Comparison of ENCODE assay signal across 34 cellular contexts in the genomic region with DNA sequence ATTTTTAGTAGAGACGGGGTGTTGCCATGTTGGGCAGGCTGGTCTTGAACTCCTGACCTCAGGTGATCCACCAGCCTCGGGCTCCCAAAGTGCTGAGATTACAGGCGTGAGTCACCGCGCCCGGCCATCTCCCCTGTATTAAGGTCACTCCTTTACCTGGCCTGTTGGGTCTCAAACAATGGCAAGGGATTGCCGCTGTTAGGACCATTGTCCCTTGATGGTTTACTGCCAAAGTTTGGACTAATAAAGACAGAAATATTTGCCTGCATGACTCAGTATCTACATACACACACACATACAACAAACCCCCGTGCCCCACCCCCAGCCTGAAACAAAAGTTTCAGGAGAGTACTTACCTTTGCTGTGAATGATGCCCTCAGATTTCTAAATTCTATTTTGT.
"Had no signal": no experiment of that assay in that cellular context is flagged by ENCODE, and none has a peak within 500 bp of the region (broad histone marks: within the 10 kb centered on the region; RNA-seq: fewer than 3 reads in every experiment).

No MANE protein-coding gene starts in this region.

- ATAC-seq: activated CD8-positive, alpha-beta T cell treated with anti-CD3 and anti-CD28 coated beads, Interleukin-2, amount 10 ng/mL, durations not matched to agents 7 days and 5 days; body of pancreas; Panc1 had no signal

- H3K4me1 Mint-ChIP-seq: activated CD4-positive, alpha-beta T cell treated with anti-CD3 and anti-CD28 coated beads, Interleukin-2, amount 10 ng/mL, durations not matched to agents 24 days and 14 days; activated naive CD4-positive, alpha-beta T cell treated with anti-CD3 and anti-CD28 coated beads, Interleukin-2, amount 50 U/mL, for 24 hours; activated naive CD8-positive, alpha-beta T cell treated with anti-CD3 and anti-CD28 coated beads, Interleukin-2, amount 10 ng/mL, durations not matched to agents 7 days and 5 days had no signal

- H3K27ac ChIP-seq: adrenal gland, body of pancreas, breast epithelium, SJCRH30, SK-N-MC, WERI-Rb-1 had no signal

- H3K27me3 ChIP-seq: adrenal gland, body of pancreas, breast epithelium, MG63, SJCRH30 had no signal

- H3K9me3 ChIP-seq: adrenal gland, body of pancreas, breast epithelium had no signal

- H3K4me1 ChIP-seq: adrenal gland, body of pancreas, breast epithelium, SJCRH30 had no signal

- H3K9me3 Mint-ChIP-seq: activated CD4-positive, alpha-beta T cell treated with anti-CD3 and anti-CD28 coated beads, Interleukin-2, amount 10 ng/mL, durations not matched to agents 24 days and 14 days; activated naive CD4-positive, alpha-beta T cell treated with anti-CD3 and anti-CD28 coated beads, Interleukin-2, amount 50 U/mL, for 24 hours; activated naive CD8-positive, alpha-beta T cell treated with anti-CD3 and anti-CD28 coated beads, Interleukin-2, amount 10 ng/mL, durations not matched to agents 7 days and 5 days; activated T-helper 2 cell treated with anti-CD3 and anti-CD28 coated beads, Interferon-gamma antibody, Interleukin-2, Interleukin-4, amounts not matched to agents 10 μg/mL and 5 μg/mL and 100 μg/mL, durations not matched to agents 14 hours and 24 hours and 36 hours had no signal

- H3K36me3 ChIP-seq: adrenal gland, breast epithelium, SJCRH30, WERI-Rb-1 had no signal

- H3K4me3 ChIP-seq: adrenal gland, body of pancreas, SJCRH30, SK-N-MC had no signal

- DNase-seq: activated CD4-positive, alpha-beta T cell treated with anti-CD3 and anti-CD28 coated beads for 1 hour; activated CD4-positive, alpha-beta T cell treated with anti-CD3 and anti-CD28 coated beads, Interleukin-2, amount 10 ng/mL, durations not matched to agents 24 days and 14 days; activated CD4-positive, alpha-beta T cell treated with anti-CD3 and anti-CD28 coated beads, Interleukin-2, amount 50 U/mL, for 4 hours; activated CD4-positive, CD25-positive, alpha-beta regulatory T cell; activated CD8-positive, alpha-beta T cell treated with anti-CD3 and anti-CD28 coated beads, Interleukin-2, amount 10 ng/mL, durations not matched to agents 7 days and 5 days; activated gamma-delta T cell; activated naive CD4-positive, alpha-beta T cell treated with Interleukin-2 at 50 U/mL for 16 hours; activated naive CD8-positive, alpha-beta T cell treated with anti-CD3 and anti-CD28 coated beads, Interleukin-2, amount 10 ng/mL, durations not matched to agents 7 days and 5 days; activated T-cell treated with anti-CD3 and anti-CD28 coated beads, Interleukin-2, amount 50 U/mL, for 24 hours; adrenal gland; body of pancreas; caudate nucleus; cerebellar nuclear complex; MG63; NCI-H1048; NCI-H1105 treated with DMSO at 0.1 percent for 48 hours; NCI-H1436 treated with DMSO at 0.1 percent for 48 hours; NCI-H1694 treated with DMSO at 0.1 percent for 48 hours; NCI-H2029 treated with DMSO at 0.1 percent for 48 hours; NCI-H2107; NCI-H2171; NCI-H510A; NCI-H526; NCI-H748 treated with DMSO at 0.1 percent for 48 hours; OCI-M1; SHP77; SJCRH30; T1000; WERI-Rb-1 had no signal

- H3K27ac Mint-ChIP-seq: activated CD4-positive, alpha-beta T cell treated with anti-CD3 and anti-CD28 coated beads, Interleukin-2, amount 10 ng/mL, durations not matched to agents 24 days and 14 days; activated CD8-positive, alpha-beta T cell treated with anti-CD3 and anti-CD28 coated beads, Interleukin-2, amount 10 ng/mL, durations not matched to agents 7 days and 5 days; activated naive CD4-positive, alpha-beta T cell treated with anti-CD3 and anti-CD28 coated beads, Interleukin-2, amount 50 U/mL, for 24 hours; activated naive CD8-positive, alpha-beta T cell treated with anti-CD3 and anti-CD28 coated beads, Interleukin-2, amount 10 ng/mL, durations not matched to agents 7 days and 5 days; activated T-cell treated with anti-CD3 and anti-CD28 coated beads, Interleukin-2, amount 50 U/mL, for 24 hours; activated T-helper 2 cell treated with anti-CD3 and anti-CD28 coated beads, Interferon-gamma antibody, Interleukin-2, Interleukin-4, amounts not matched to agents 10 μg/mL and 5 μg/mL and 100 μg/mL, durations not matched to agents 14 hours and 24 hours and 36 hours had no signal

- H3K36me3 Mint-ChIP-seq: activated naive CD4-positive, alpha-beta T cell treated with anti-CD3 and anti-CD28 coated beads, Interleukin-2, amount 50 U/mL, for 24 hours; activated naive CD8-positive, alpha-beta T cell treated with anti-CD3 and anti-CD28 coated beads, Interleukin-2, amount 10 ng/mL, durations not matched to agents 7 days and 5 days had no signal

- H3K4me3 Mint-ChIP-seq: activated CD4-positive, alpha-beta T cell treated with anti-CD3 and anti-CD28 coated beads, Interleukin-2, amount 10 ng/mL, durations not matched to agents 24 days and 14 days; activated CD8-positive, alpha-beta T cell treated with anti-CD3 and anti-CD28 coated beads, Interleukin-2, amount 10 ng/mL, durations not matched to agents 7 days and 5 days; activated naive CD4-positive, alpha-beta T cell treated with anti-CD3 and anti-CD28 coated beads, Interleukin-2, amount 50 U/mL, for 24 hours; activated naive CD8-positive, alpha-beta T cell treated with anti-CD3 and anti-CD28 coated beads, Interleukin-2, amount 10 ng/mL, durations not matched to agents 7 days and 5 days; activated T-cell treated with anti-CD3 and anti-CD28 coated beads, Interleukin-2, amount 50 U/mL, for 24 hours had no signal
